1 cellular context compared by ENCODE assay signal in the genomic region with DNA sequence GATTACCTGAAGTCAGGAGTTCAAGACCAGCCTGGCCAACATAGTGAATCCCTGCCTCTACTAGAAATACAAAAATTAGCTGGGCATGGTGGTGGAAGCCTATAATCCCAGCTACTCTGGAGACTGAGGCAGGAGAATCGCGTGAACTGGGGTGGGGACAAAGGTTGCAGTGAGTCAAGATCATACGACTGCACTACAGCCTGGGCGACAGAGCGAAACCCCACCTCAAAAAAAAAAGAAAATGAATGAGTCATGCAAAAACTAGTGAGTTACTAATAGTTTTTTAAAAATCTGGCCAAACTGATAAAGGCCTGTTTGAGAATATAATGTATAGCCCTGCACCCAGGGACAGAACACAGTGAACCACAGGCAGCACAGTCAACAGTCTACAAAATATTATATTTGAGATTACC.
TF ChIP-seq lines count a peak whose summit lies in the region.

No MANE protein-coding gene starts in this region.

TF ChIP-seq in K562, 482 proteins besides CTCF, POLR2A, EP300 and RAD21 (continued from another document and continues in another):
- TF ChIP-seq, protein P1, sequence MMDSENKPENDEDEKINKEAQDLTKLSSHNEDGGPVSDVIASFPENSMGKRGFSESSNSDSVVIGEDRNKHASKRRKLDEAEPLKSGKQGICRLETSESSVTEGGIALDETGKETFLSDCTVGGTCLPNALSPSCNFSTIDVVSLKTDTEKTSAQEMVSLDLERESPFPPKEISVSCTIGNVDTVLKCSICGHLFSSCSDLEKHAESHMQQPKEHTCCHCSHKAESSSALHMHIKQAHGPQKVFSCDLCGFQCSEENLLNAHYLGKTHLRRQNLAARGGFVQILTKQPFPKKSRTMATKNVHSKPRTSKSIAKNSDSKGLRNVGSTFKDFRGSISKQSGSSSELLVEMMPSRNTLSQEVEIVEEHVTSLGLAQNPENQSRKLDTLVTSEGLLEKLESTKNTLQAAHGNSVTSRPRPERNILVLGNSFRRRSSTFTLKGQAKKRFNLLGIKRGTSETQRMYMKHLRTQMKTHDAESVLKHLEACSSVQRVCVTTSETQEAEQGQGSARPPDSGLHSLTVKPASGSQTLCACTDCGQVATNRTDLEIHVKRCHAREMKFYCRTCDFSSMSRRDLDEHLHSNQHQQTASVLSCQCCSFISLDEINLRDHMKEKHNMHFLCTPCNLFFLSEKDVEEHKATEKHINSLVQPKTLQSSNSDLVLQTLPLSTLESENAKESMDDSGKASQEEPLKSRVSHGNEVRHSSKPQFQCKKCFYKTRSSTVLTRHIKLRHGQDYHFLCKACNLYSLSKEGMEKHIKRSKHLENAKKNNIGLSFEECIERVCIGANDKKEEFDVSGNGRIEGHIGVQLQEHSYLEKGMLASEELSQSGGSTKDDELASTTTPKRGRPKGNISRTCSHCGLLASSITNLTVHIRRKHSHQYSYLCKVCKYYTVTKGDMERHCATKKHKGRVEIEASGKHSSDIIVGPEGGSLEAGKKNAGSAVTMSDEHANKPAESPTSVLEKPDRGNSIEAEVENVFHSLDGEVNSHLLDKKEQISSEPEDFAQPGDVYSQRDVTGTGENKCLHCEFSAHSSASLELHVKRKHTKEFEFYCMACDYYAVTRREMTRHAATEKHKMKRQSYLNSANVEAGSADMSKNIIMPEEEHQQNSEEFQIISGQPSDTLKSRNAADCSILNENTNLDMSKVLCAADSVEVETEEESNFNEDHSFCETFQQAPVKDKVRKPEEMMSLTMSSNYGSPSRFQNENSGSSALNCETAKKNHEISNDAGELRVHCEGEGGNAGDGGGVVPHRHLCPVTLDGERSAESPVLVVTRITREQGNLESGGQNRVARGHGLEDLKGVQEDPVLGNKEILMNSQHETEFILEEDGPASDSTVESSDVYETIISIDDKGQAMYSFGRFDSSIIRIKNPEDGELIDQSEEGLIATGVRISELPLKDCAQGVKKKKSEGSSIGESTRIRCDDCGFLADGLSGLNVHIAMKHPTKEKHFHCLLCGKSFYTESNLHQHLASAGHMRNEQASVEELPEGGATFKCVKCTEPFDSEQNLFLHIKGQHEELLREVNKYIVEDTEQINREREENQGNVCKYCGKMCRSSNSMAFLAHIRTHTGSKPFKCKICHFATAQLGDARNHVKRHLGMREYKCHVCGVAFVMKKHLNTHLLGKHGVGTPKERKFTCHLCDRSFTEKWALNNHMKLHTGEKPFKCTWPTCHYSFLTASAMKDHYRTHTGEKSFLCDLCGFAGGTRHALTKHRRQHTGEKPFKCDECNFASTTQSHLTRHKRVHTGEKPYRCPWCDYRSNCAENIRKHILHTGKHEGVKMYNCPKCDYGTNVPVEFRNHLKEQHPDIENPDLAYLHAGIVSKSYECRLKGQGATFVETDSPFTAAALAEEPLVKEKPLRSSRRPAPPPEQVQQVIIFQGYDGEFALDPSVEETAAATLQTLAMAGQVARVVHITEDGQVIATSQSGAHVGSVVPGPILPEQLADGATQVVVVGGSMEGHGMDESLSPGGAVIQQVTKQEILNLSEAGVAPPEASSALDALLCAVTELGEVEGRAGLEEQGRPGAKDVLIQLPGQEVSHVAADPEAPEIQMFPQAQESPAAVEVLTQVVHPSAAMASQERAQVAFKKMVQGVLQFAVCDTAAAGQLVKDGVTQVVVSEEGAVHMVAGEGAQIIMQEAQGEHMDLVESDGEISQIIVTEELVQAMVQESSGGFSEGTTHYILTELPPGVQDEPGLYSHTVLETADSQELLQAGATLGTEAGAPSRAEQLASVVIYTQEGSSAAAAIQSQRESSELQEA (IDR thresholded peaks at IDR 0.05; ENCODE audit: low read depth): no peak
- TF ChIP-seq, protein P2, sequence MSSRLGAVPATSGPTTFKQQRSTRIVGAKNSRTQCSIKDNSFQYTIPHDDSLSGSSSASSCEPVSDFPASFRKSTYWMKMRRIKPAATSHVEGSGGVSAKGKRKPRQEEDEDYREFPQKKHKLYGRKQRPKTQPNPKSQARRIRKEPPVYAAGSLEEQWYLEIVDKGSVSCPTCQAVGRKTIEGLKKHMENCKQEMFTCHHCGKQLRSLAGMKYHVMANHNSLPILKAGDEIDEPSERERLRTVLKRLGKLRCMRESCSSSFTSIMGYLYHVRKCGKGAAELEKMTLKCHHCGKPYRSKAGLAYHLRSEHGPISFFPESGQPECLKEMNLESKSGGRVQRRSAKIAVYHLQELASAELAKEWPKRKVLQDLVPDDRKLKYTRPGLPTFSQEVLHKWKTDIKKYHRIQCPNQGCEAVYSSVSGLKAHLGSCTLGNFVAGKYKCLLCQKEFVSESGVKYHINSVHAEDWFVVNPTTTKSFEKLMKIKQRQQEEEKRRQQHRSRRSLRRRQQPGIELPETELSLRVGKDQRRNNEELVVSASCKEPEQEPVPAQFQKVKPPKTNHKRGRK (tag; IDR thresholded peaks at IDR 0.05): no peak
- TF ChIP-seq, protein P3, sequence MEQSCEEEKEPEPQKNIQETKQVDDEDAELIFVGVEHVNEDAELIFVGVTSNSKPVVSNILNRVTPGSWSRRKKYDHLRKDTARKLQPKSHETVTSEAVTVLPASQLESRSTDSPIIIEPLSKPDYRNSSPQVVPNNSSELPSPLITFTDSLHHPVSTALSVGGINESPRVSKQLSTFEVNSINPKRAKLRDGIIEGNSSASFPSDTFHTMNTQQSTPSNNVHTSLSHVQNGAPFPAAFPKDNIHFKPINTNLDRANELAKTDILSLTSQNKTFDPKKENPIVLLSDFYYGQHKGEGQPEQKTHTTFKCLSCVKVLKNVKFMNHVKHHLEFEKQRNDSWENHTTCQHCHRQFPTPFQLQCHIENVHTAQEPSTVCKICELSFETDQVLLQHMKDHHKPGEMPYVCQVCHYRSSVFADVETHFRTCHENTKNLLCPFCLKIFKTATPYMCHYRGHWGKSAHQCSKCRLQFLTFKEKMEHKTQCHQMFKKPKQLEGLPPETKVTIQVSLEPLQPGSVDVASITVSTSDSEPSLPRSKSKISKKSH (CRISPR knock-in tag; IDR thresholded peaks at IDR 0.05): no peak
- TF ChIP-seq CBFB (CRISPR knock-in tag; IDR thresholded peaks at IDR 0.05): no peak
- TF ChIP-seq MYC (IDR thresholded peaks at IDR 0.05; ENCODE audit: low read depth, low read length): no peak
- no peak for TF ChIP-seq MYC (CRISPR knock-in tag; IDR thresholded peaks at IDR 0.05; ENCODE audit: borderline replicate concordance, low read depth)
- TF ChIP-seq ZBTB17 (CRISPR knock-in tag; IDR thresholded peaks at IDR 0.05): 0 out of 2 replicates have a peak, but pooled peaks have one; percentile 23
- TF ChIP-seq, protein P4, sequence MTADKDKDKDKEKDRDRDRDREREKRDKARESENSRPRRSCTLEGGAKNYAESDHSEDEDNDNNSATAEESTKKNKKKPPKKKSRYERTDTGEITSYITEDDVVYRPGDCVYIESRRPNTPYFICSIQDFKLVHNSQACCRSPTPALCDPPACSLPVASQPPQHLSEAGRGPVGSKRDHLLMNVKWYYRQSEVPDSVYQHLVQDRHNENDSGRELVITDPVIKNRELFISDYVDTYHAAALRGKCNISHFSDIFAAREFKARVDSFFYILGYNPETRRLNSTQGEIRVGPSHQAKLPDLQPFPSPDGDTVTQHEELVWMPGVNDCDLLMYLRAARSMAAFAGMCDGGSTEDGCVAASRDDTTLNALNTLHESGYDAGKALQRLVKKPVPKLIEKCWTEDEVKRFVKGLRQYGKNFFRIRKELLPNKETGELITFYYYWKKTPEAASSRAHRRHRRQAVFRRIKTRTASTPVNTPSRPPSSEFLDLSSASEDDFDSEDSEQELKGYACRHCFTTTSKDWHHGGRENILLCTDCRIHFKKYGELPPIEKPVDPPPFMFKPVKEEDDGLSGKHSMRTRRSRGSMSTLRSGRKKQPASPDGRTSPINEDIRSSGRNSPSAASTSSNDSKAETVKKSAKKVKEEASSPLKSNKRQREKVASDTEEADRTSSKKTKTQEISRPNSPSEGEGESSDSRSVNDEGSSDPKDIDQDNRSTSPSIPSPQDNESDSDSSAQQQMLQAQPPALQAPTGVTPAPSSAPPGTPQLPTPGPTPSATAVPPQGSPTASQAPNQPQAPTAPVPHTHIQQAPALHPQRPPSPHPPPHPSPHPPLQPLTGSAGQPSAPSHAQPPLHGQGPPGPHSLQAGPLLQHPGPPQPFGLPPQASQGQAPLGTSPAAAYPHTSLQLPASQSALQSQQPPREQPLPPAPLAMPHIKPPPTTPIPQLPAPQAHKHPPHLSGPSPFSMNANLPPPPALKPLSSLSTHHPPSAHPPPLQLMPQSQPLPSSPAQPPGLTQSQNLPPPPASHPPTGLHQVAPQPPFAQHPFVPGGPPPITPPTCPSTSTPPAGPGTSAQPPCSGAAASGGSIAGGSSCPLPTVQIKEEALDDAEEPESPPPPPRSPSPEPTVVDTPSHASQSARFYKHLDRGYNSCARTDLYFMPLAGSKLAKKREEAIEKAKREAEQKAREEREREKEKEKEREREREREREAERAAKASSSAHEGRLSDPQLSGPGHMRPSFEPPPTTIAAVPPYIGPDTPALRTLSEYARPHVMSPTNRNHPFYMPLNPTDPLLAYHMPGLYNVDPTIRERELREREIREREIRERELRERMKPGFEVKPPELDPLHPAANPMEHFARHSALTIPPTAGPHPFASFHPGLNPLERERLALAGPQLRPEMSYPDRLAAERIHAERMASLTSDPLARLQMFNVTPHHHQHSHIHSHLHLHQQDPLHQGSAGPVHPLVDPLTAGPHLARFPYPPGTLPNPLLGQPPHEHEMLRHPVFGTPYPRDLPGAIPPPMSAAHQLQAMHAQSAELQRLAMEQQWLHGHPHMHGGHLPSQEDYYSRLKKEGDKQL (CRISPR knock-in tag; IDR thresholded peaks at IDR 0.05; ENCODE audit: borderline replicate concordance): no peak
- TF ChIP-seq EGR1 (conservative IDR thresholded peaks at IDR 0.05): no peak
- TF ChIP-seq, protein P5, sequence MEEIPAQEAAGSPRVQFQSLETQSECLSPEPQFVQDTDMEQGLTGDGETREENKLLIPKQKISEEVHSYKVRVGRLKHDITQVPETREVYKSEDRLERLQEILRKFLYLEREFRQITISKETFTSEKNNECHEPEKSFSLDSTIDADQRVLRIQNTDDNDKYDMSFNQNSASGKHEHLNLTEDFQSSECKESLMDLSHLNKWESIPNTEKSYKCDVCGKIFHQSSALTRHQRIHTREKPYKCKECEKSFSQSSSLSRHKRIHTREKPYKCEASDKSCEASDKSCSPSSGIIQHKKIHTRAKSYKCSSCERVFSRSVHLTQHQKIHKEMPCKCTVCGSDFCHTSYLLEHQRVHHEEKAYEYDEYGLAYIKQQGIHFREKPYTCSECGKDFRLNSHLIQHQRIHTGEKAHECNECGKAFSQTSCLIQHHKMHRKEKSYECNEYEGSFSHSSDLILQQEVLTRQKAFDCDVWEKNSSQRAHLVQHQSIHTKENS (CRISPR knock-in tag; IDR thresholded peaks at IDR 0.05): no peak
- peak; percentile 38; the same call in 1 of the 2 replicates for TF ChIP-seq DMBX1 (CRISPR knock-in tag; IDR thresholded peaks at IDR 0.05; ENCODE audit: borderline replicate concordance)
- TF ChIP-seq IRF2 (CRISPR knock-in tag; IDR thresholded peaks at IDR 0.05): no peak
- TF ChIP-seq CREM (IDR thresholded peaks at IDR 0.05; ENCODE audit: low read depth): no peak
- no peak for TF ChIP-seq MYBL2 (IDR thresholded peaks at IDR 0.05; ENCODE audit: low read depth)
- no peak for TF ChIP-seq MYBL2 (CRISPR knock-in tag; IDR thresholded peaks at IDR 0.05; ENCODE audit: borderline replicate concordance)
- TF ChIP-seq RBM39 (optimal IDR thresholded peaks at IDR 0.05; ENCODE audit: low read depth, low read length): no peak
- TF ChIP-seq NFIX (CRISPR knock-in tag; IDR thresholded peaks at IDR 0.05; ENCODE audit: low read depth): no peak
- no peak for TF ChIP-seq KAT2B (IDR thresholded peaks at IDR 0.05; ENCODE audit: low read depth, low read length)
- TF ChIP-seq, protein P6, sequence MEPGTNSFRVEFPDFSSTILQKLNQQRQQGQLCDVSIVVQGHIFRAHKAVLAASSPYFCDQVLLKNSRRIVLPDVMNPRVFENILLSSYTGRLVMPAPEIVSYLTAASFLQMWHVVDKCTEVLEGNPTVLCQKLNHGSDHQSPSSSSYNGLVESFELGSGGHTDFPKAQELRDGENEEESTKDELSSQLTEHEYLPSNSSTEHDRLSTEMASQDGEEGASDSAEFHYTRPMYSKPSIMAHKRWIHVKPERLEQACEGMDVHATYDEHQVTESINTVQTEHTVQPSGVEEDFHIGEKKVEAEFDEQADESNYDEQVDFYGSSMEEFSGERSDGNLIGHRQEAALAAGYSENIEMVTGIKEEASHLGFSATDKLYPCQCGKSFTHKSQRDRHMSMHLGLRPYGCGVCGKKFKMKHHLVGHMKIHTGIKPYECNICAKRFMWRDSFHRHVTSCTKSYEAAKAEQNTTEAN (CRISPR knock-in tag; IDR thresholded peaks at IDR 0.05): no peak
- TF ChIP-seq ELF4 (CRISPR knock-in tag; IDR thresholded peaks at IDR 0.05): peak; percentile 8; the same call in 1 of the 2 replicates
- TF ChIP-seq STAG1 (CRISPR knock-in tag; IDR thresholded peaks at IDR 0.05; ENCODE audit: borderline replicate concordance): no peak
- TF ChIP-seq ZNF586 (CRISPR knock-in tag; conservative IDR thresholded peaks at IDR 0.05): no peak
- TF ChIP-seq ZNF143 (CRISPR knock-in tag; IDR thresholded peaks at IDR 0.05): no peak
- no peak for TF ChIP-seq ZNF324 (CRISPR knock-in tag; IDR thresholded peaks at IDR 0.05)
- TF ChIP-seq KDM2B (CRISPR knock-in tag; IDR thresholded peaks at IDR 0.05): no peak
- no peak for TF ChIP-seq FOXK2 (conservative IDR thresholded peaks at IDR 0.05 in 1 of 2, IDR thresholded peaks at IDR 0.05 in 1 of 2; ENCODE audit: low read depth in 2 of 2)
- no peak for TF ChIP-seq RBM25 (IDR thresholded peaks at IDR 0.05; ENCODE audit: low read depth, low read length, severe bottlenecking)
- no peak for TF ChIP-seq ZC3H4 (CRISPR knock-in tag; IDR thresholded peaks at IDR 0.05; ENCODE audit: borderline replicate concordance)
- no peak for TF ChIP-seq ZNF41 (CRISPR knock-in tag; conservative IDR thresholded peaks at IDR 0.05)
- TF ChIP-seq, protein P7, sequence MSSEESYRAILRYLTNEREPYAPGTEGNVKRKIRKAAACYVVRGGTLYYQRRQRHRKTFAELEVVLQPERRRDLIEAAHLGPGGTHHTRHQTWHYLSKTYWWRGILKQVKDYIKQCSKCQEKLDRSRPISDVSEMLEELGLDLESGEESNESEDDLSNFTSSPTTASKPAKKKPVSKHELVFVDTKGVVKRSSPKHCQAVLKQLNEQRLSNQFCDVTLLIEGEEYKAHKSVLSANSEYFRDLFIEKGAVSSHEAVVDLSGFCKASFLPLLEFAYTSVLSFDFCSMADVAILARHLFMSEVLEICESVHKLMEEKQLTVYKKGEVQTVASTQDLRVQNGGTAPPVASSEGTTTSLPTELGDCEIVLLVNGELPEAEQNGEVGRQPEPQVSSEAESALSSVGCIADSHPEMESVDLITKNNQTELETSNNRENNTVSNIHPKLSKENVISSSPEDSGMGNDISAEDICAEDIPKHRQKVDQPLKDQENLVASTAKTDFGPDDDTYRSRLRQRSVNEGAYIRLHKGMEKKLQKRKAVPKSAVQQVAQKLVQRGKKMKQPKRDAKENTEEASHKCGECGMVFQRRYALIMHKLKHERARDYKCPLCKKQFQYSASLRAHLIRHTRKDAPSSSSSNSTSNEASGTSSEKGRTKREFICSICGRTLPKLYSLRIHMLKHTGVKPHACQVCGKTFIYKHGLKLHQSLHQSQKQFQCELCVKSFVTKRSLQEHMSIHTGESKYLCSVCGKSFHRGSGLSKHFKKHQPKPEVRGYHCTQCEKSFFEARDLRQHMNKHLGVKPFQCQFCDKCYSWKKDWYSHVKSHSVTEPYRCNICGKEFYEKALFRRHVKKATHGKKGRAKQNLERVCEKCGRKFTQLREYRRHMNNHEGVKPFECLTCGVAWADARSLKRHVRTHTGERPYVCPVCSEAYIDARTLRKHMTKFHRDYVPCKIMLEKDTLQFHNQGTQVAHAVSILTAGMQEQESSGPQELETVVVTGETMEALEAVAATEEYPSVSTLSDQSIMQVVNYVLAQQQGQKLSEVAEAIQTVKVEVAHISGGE (CRISPR knock-in tag; IDR thresholded peaks at IDR 0.05): 0 out of 6 replicates have a peak, but pooled peaks of 1 of the 3 experiments have one; percentile 18
- no peak for TF ChIP-seq SRF (CRISPR knock-in tag; IDR thresholded peaks at IDR 0.05)
